In genomic region chr9:127446720-127447415, GRCh38 we compare ENCODE assay signal across 1 cellular context.
TF ChIP-seq lines count a peak whose summit lies in the region.

No MANE protein-coding gene starts in this region.

TF ChIP-seq in WTC11, 78 proteins besides CTCF, POLR2A, EP300 and RAD21 (continued from another document):
- TF ChIP-seq ERG (CRISPR knock-in tag; IDR thresholded peaks at IDR 0.05) (no peak), USF1 (CRISPR knock-in tag; IDR thresholded peaks at IDR 0.05) (no peak), FOXK1 (CRISPR knock-in tag; IDR thresholded peaks at IDR 0.05) (no peak), USF2 (CRISPR knock-in tag; IDR thresholded peaks at IDR 0.05) (no peak), ZSCAN18 (CRISPR knock-in tag; IDR thresholded peaks at IDR 0.05) (no peak), ZMAT4 (CRISPR knock-in tag; IDR thresholded peaks at IDR 0.05) (peak; percentile 63; the same call in 1 of the 2 replicates), MYBL2 (CRISPR knock-in tag; IDR thresholded peaks at IDR 0.05) (no peak), JAZF1 (CRISPR knock-in tag; IDR thresholded peaks at IDR 0.05) (no peak), E2F5 (CRISPR knock-in tag; IDR thresholded peaks at IDR 0.05) (no peak), OVOL2 (CRISPR knock-in tag; IDR thresholded peaks at IDR 0.05; ENCODE audit: borderline replicate concordance) (no peak), ATF6 (CRISPR knock-in tag; IDR thresholded peaks at IDR 0.05) (no peak), PRRX2 (CRISPR knock-in tag; IDR thresholded peaks at IDR 0.05) (no peak), ATF1 (CRISPR knock-in tag; IDR thresholded peaks at IDR 0.05) (peak; percentile 36; the same call in 1 of the 2 replicates), E2F1 (CRISPR knock-in tag; IDR thresholded peaks at IDR 0.05) (no peak), PRDM15 (CRISPR knock-in tag; IDR thresholded peaks at IDR 0.05) (no peak), FOXP4 (CRISPR knock-in tag; IDR thresholded peaks at IDR 0.05) (no peak), TEAD4 (CRISPR knock-in tag; IDR thresholded peaks at IDR 0.05) (no peak), SMAD4 (CRISPR knock-in tag; IDR thresholded peaks at IDR 0.05) (no peak), NR2C2 (CRISPR knock-in tag; IDR thresholded peaks at IDR 0.05) (no peak), ZNF671 (CRISPR knock-in tag; IDR thresholded peaks at IDR 0.05) (peak; percentile 18), CDX4 (CRISPR knock-in tag; IDR thresholded peaks at IDR 0.05; ENCODE audit: borderline replicate concordance) (no peak), CREM (CRISPR knock-in tag; IDR thresholded peaks at IDR 0.05) (no peak), ZNF317 (CRISPR knock-in tag; IDR thresholded peaks at IDR 0.05; ENCODE audit: borderline replicate concordance, low read depth) (0 out of 2 replicates have a peak, but pooled peaks have one; percentile 3), KAT7 (CRISPR knock-in tag; IDR thresholded peaks at IDR 0.05; ENCODE audit: borderline replicate concordance) (no peak), STAT6 (CRISPR knock-in tag; conservative IDR thresholded peaks at IDR 0.05; ENCODE audit: low read depth) (no peak), AFF4 (CRISPR knock-in tag; IDR thresholded peaks at IDR 0.05; ENCODE audit: borderline replicate concordance) (no peak), MXD4 (CRISPR knock-in tag; IDR thresholded peaks at IDR 0.05; ENCODE audit: borderline replicate concordance) (no peak)
